ENCODE assay signal across 24 cellular contexts in genomic region chr14:100466111-100466856, GRCh38.
DNase-seq lines count a peak whose midpoint lies in the region; ATAC-seq, FAIRE-seq and TF ChIP-seq lines count a peak whose summit lies in the region.
"Had no signal": no experiment of that assay in that cellular context is flagged by ENCODE, and none has a peak within 500 bp of the region (broad histone marks: within the 10 kb centered on the region; RNA-seq: fewer than 3 reads in every experiment).

No MANE protein-coding gene starts in this region.

- FAIRE-seq in kidney (lab: Jason Lieb, UNC) = no peak
- FAIRE-seq: G401.6, HTR-8/SVneo, K562 had no signal

- no peak overlapping the region for H3K9ac ChIP-seq in kidney (ENCODE audit: low read length in 2 of 2)

- no peak for TF ChIP-seq POLR2A in esophagus squamous epithelium (IDR thresholded peaks at IDR 0.05)

- H3K4me3 Mint-ChIP-seq in WTC11 = peak overlapping the region; percentile 44; the same call in 1 of the 2 replicates
- H3K4me3 Mint-ChIP-seq: CD4-positive, alpha-beta memory T cell had no signal

- H3K4me1 ChIP-seq in right atrium auricular region = no peaks in the 10 kb centered on the region
- H3K4me1 ChIP-seq in kidney (ENCODE audit: control insufficient read depth in 1 of 2, insufficient read depth in 1 of 2, low read depth in 1 of 2, low read length in 2 of 2) = no peaks in the 10 kb centered on the region
- H3K4me1 ChIP-seq in esophagus squamous epithelium = peaks cover 0 to 1% (median 0%) of the 10 kb centered on the region in 3 donors

- H3K36me3 Mint-ChIP-seq in WTC11 = no peaks in the 10 kb centered on the region

- TF ChIP-seq CTCF in right atrium auricular region (IDR thresholded peaks at IDR 0.05) (no peak), WTC11 (IDR thresholded peaks at IDR 0.05) (no peak), kidney (IDR thresholded peaks at IDR 0.05; ENCODE audit: borderline replicate concordance, extremely low read depth, insufficient read depth) (no peak), esophagus squamous epithelium (IDR thresholded peaks at IDR 0.05) (no peak)

- H3K9me3 ChIP-seq in right atrium auricular region (no peaks in the 10 kb centered on the region), kidney (ENCODE audit: control insufficient read depth in 1 of 2, low read length in 2 of 2) (no peaks in the 10 kb centered on the region), esophagus squamous epithelium (no peaks in the 10 kb centered on the region)
- H3K9me3 ChIP-seq: BE2C had no signal

- WGBS in esophagus squamous epithelium, 2 donors = 70 to 82% methylated on average over 9 of the region's 9 CpGs

- DNase-seq in right atrium auricular region (ENCODE audit: low spot score) = peak; percentile 18
- DNase-seq in left cardiac atrium = no peak
- DNase-seq in WTC11 (ENCODE audit: low spot score) = peak; percentile 61
- DNase-seq in kidney = peak; percentile 29
- no peak for DNase-seq in esophagus squamous epithelium (lab: John Stamatoyannopoulos, UW)
- no peak for DNase-seq in DMS79 (lab: John Stamatoyannopoulos, UW)
- DNase-seq: 8988T; BE2C; CD4-positive, alpha-beta memory T cell; DMS79 treated with DMSO at 0.1 percent for 48 hours; GOT3; NCI-H1417 treated with DMSO at 0.1 percent for 48 hours; NCI-H1930; NCI-H2171; NCI-H446; NK-92 treated with Interleukin-12 subunit alpha and Interleukin-12 subunit beta, amount 100 ng/mL, for 24 hours; OCI-M1 had no signal

- CTCF ChIA-PET in WTC11 (lab: Charles Lee) = interaction anchor here (0.6 to 1.9 kb wide), 18 partner anchors 8 to 269 kb away, joined by 3 to 12 read pairs (median 5); partner anchors contain the start of gene BEGAIN

- intact Hi-C loops in left cardiac atrium (cut with DNase I) (no loop called here), kidney (cut with DNase I) (no loop called here), esophagus squamous epithelium (cut with DNase I) (no loop called here)

- H3K36me3 ChIP-seq in right atrium auricular region (peaks cover 6% of the 10 kb centered on the region), kidney (ENCODE audit: control insufficient read depth in 1 of 2, insufficient read depth in 2 of 2, low read length in 2 of 2) (peaks cover 0 to 2% of the 10 kb centered on the region in 2 donors), esophagus squamous epithelium (peaks cover 0 to 28% (median 0%) of the 10 kb centered on the region in 3 donors)
- H3K36me3 ChIP-seq: BE2C had no signal

- H3K4me1 Mint-ChIP-seq in WTC11 = peaks cover 32% of the 10 kb centered on the region
- H3K4me1 Mint-ChIP-seq: CD4-positive, alpha-beta memory T cell had no signal

- ATAC-seq in left cardiac atrium (no peak), WTC11 (peak; percentile 85), HG03521 (IDR thresholded peaks at IDR 0.05; ENCODE audit: unreplicated experiment) (no peak), GM18858 (IDR thresholded peaks at IDR 0.05; ENCODE audit: unreplicated experiment) (no peak)
- ATAC-seq: K562 had no signal

- H3K27ac ChIP-seq in right atrium auricular region (no peak overlapping the region), kidney (ENCODE audit: low read depth in 2 of 2, low read length in 2 of 2) (no peak overlapping the region), esophagus squamous epithelium (no peak overlapping the region)
- H3K27ac ChIP-seq: HL-60, RWPE1 had no signal

- H3K4me3 ChIP-seq in right atrium auricular region = no peak overlapping the region
- no peak overlapping the region for H3K4me3 ChIP-seq in kidney (ENCODE audit: low read length in 2 of 2)
- H3K4me3 ChIP-seq in esophagus squamous epithelium = no peak overlapping the region
- H3K4me3 ChIP-seq: K562 had no signal

- H3K9me3 Mint-ChIP-seq in WTC11 = no peaks in the 10 kb centered on the region
- H3K9me3 Mint-ChIP-seq: CD4-positive, alpha-beta memory T cell had no signal

- H3K27me3 Mint-ChIP-seq in WTC11 (ENCODE audit: low read depth) = peaks cover 10% of the 10 kb centered on the region
- H3K27me3 Mint-ChIP-seq: CD4-positive, alpha-beta memory T cell had no signal

- POLR2A ChIA-PET in WTC11 (lab: Charles Lee) = no interaction called here

- H3K27ac Mint-ChIP-seq in WTC11 = peak overlapping the region; percentile 69
- H3K27ac Mint-ChIP-seq: CD4-positive, alpha-beta memory T cell had no signal

- H3K27me3 ChIP-seq in right atrium auricular region (no peaks in the 10 kb centered on the region), esophagus squamous epithelium (no peaks in the 10 kb centered on the region)
- H3K27me3 ChIP-seq: BE2C had no signal

TF ChIP-seq in WTC11, 78 proteins besides CTCF, POLR2A, EP300 and RAD21:
- TF ChIP-seq GTF2I (CRISPR knock-in tag; conservative IDR thresholded peaks at IDR 0.05) (peak; percentile 66; the same call in 1 of the 2 replicates), ELF4 (CRISPR knock-in tag; IDR thresholded peaks at IDR 0.05; ENCODE audit: low read depth) (no peak), ZSCAN18 (CRISPR knock-in tag; IDR thresholded peaks at IDR 0.05) (0 out of 2 replicates have a peak, but pooled peaks have one; percentile 36)
TF ChIP-seq in WTC11: peak in this region for 2.

Comparison
In these comparisons a context has a peak if more than half of its experiments do, and no peak if none do; other contexts are left out.
1. DNase-seq: peak in right atrium auricular region (single experiment), WTC11 (single experiment) and kidney (single experiment); none in left cardiac atrium (single experiment), esophagus squamous epithelium (single experiment) and DMS79 (single experiment).